Comparison of ENCODE assay signal across 13 cellular contexts in the genomic region with DNA sequence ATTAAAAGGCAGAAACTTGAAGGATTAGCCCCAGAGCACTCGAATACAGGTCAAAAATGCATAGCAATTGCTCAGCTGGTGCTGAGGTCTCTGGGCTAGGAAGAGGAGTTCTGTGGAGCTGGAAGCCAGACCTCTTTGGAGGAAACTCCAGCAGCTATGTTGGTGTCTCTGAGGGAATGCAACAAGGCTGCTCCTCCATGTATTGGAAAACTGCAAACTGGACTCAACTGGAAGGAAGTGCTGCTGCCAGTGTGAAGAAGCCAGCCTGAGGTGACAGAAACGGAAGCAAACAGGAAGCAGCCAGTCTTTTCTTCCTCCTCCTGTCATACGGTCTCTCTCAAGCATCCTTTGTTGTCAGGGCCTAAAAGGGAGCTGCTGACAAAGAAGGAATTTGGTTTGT.
DNase-seq lines count a peak whose midpoint lies in the region; ATAC-seq and TF ChIP-seq lines count a peak whose summit lies in the region.
"Had no signal": no experiment of that assay in that cellular context is flagged by ENCODE, and none has a peak within 500 bp of the region (broad histone marks: within the 10 kb centered on the region; RNA-seq: fewer than 3 reads in every experiment).

No MANE protein-coding gene starts in this region.

- no peak overlapping the region for H2AFZ ChIP-seq in OCI-LY7 (ENCODE audit: low read length)

- H3K27me3 ChIP-seq in left ventricle myocardium inferior (ENCODE audit: low read depth) (no peaks in the 10 kb centered on the region), aorta (ENCODE audit: control insufficient read depth in 1 of 2, insufficient read depth in 2 of 2, low read length in 1 of 2) (no peaks in the 10 kb centered on the region)

- TF ChIP-seq CTCF in left ventricle myocardium inferior (IDR thresholded peaks at IDR 0.05; ENCODE audit: borderline replicate concordance) (no peak), activated B cell treated with CpG ODN at 0.5 μM for 24 hours (IDR thresholded peaks at IDR 0.05) (no peak), OCI-LY7 (conservative IDR thresholded peaks at IDR 0.05; ENCODE audit: low read length) (no peak)

- ATAC-seq in Right ventricle myocardium inferior (no peak), activated B cell treated with CpG ODN at 0.5 μM for 24 hours (ENCODE audit: low read depth) (peak; percentile 28), aorta (ENCODE audit: low FRiP score) (no peak)

- no peak overlapping the region for H3K4me3 Mint-ChIP-seq in activated B cell treated with CpG ODN at 0.5 μM for 24 hours
- H3K4me3 Mint-ChIP-seq in immature natural killer cell: peak overlapping the region in 4 of 5 donors; percentile 28 to 71 (median 63)

- H3K9me2 ChIP-seq in OCI-LY7 (ENCODE audit: insufficient read depth, low read length): no peaks in the 10 kb centered on the region

- H3K27ac ChIP-seq in left ventricle myocardium inferior (replicated peaks) (peak overlapping the region; percentile 88), aorta (ENCODE audit: low read depth in 1 of 2, low read length in 2 of 2) (peak overlapping the region; percentile 14 to 64), OCI-LY7 (ENCODE audit: low read depth, low read length, poor library complexity, severe bottlenecking) (no peak overlapping the region)
- H3K27ac ChIP-seq: C4-2B had no signal

- BruUV-seq in OCI-LY7 (replicated peaks; lab: Mats Ljungman, UMichigan): no TSS peak

- H3K36me3 Mint-ChIP-seq in activated B cell treated with CpG ODN at 0.5 μM for 24 hours (ENCODE audit: low read depth) (no peaks in the 10 kb centered on the region), immature natural killer cell (peaks cover 0 to 6% (median 0%) of the 10 kb centered on the region in 3 donors)

- no peaks in the 10 kb centered on the region for H3K9me3 Mint-ChIP-seq in activated B cell treated with CpG ODN at 0.5 μM for 24 hours
- peaks cover 0 to 1% (median 0%) of the 10 kb centered on the region in 6 donors for H3K9me3 Mint-ChIP-seq in immature natural killer cell

- DNase-seq in left ventricle myocardium inferior (no peak), Right ventricle myocardium inferior (ENCODE audit: missing footprints) (no peak), activated B cell treated with CpG ODN at 0.5 μM for 24 hours (no peak), immature natural killer cell (peak in 1 of 3 donors; percentile 23), aorta (no peak), inferior parietal cortex (ENCODE audit: extremely low spot score) (no peak), activated gamma-delta T cell treated with Interleukin-2 at 50 U/mL for 16 hours (no peak), OCI-LY7 (ENCODE audit: low spot score) (no peak)
- DNase-seq: foreskin fibroblast, MM.1S, retina, SW 1271 had no signal

- H3K4me1 Mint-ChIP-seq in activated B cell treated with CpG ODN at 0.5 μM for 24 hours (peaks cover 30% of the 10 kb centered on the region), immature natural killer cell (peaks cover 36 to 49% of the 10 kb centered on the region in 2 donors)

- H4K20me1 ChIP-seq in OCI-LY7 (ENCODE audit: insufficient read depth, low read length): no peaks in the 10 kb centered on the region

- H3K36me3 ChIP-seq in left ventricle myocardium inferior (no peaks in the 10 kb centered on the region), aorta (ENCODE audit: control insufficient read depth in 1 of 2, insufficient read depth in 2 of 2, low read length in 1 of 2) (no peaks in the 10 kb centered on the region), OCI-LY7 (ENCODE audit: insufficient read depth, low read length) (no peaks in the 10 kb centered on the region)

- H3K27ac Mint-ChIP-seq in activated B cell treated with CpG ODN at 0.5 μM for 24 hours: peak overlapping the region; percentile 63
- peak overlapping the region in 4 of 6 donors; percentile 58 to 91 (median 74) for H3K27ac Mint-ChIP-seq in immature natural killer cell

- WGBS in aorta, 2 donors: 68 to 72% methylated on average over 3 of the region's 3 CpGs

- no peaks in the 10 kb centered on the region for H3K9me3 ChIP-seq in left ventricle myocardium inferior (replicated peaks)
- H3K9me3 ChIP-seq in aorta (ENCODE audit: control insufficient read depth, low read length): no peaks in the 10 kb centered on the region
- H3K9me3 ChIP-seq in OCI-LY7 (ENCODE audit: low read length): no peaks in the 10 kb centered on the region

- intact Hi-C loops in left ventricle myocardium inferior (cut with micrococcal nuclease): no loop called here
- intact Hi-C loops in Right ventricle myocardium inferior (cut with DNase I): loop anchor here (5.0 kb wide), 1 partner anchor 161 kb away; no protein-coding TSS in a partner anchor
- intact Hi-C loops in activated B cell treated with CpG ODN at 0.5 μM for 24 hours (cut with micrococcal nuclease): no loop called here
- intact Hi-C loops in aorta (cut with DNase I): loop anchor here in 1 of 2 donors (5.0 kb wide), 1 partner anchor 161 kb away; no protein-coding TSS in a partner anchor
- intact Hi-C loops in OCI-LY7 (cut with micrococcal nuclease; ENCODE audit: unreplicated experiment): no loop called here

- H3K27me3 Mint-ChIP-seq in activated B cell treated with CpG ODN at 0.5 μM for 24 hours (no peaks in the 10 kb centered on the region), immature natural killer cell (ENCODE audit: low read depth in 3 of 3) (peaks cover 0 to 1% (median 0%) of the 10 kb centered on the region in 3 donors)

- H3K4me3 ChIP-seq in left ventricle myocardium inferior: no peak overlapping the region
- H3K4me3 ChIP-seq in aorta (ENCODE audit: low read length in 2 of 2): no peak overlapping the region
- no peak overlapping the region for H3K4me3 ChIP-seq in OCI-LY7 (ENCODE audit: low read depth, low read length, poor library complexity, severe bottlenecking)

- CTCF ChIA-PET in activated B cell treated with CpG ODN at 0.5 μM for 24 hours (lab: Charles Lee): no interaction called here
- CTCF ChIA-PET in OCI-LY7 (lab: Charles Lee; ENCODE audit: unreplicated experiment): no interaction called here

- POLR2A ChIA-PET in activated B cell treated with CpG ODN at 0.5 μM for 24 hours (lab: Charles Lee) (interaction anchor here (1.2 kb wide), 1 partner anchor 280 kb away, joined by 5 read pairs; a partner anchor contains a TSS), OCI-LY7 (lab: Charles Lee) (no interaction called here)

- H3K4me1 ChIP-seq in left ventricle myocardium inferior: peaks cover 26% of the 10 kb centered on the region
- peaks cover 0 to 1% of the 10 kb centered on the region in 2 donors for H3K4me1 ChIP-seq in aorta (ENCODE audit: control insufficient read depth in 1 of 2, insufficient read depth in 2 of 2, low read length in 2 of 2)
- no peaks in the 10 kb centered on the region for H3K4me1 ChIP-seq in OCI-LY7 (ENCODE audit: insufficient read depth, low read length, poor library complexity, severe bottlenecking)

- no peak overlapping the region for H3K4me2 ChIP-seq in OCI-LY7 (ENCODE audit: low read length)

- H3K79me2 ChIP-seq in OCI-LY7 (ENCODE audit: insufficient read depth, low read depth, low read length): no peaks in the 10 kb centered on the region
